Comparison of ENCODE assay signal across 18 cellular contexts in the genomic region with DNA sequence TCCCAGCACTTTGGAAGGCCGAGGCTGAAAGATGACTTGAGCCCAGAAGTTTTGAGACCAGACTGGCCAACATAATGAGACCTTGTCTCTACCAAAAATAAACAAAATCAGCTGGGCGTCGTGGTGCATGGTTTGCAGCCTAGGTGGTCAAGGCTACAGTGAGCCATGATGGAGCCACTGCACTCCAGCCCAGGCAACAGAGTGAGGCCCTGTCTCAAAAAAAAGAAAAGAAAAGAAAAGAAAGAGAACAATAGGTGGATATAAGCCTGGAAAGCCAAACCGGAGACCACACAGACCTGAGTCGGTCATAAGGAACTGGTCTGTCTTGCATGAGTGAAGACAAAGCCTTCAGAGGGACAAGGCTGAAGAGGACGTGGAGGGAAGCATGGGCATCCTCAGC. TPM values are rescaled to one million over a fixed set of nuclear protein-coding genes. Genes with fewer than 3 reads are reported as not detected.
A peak's percentile ranks its signal among the peaks of the same experiment; 100 is the strongest.
DNase-seq lines count a peak whose midpoint lies in the region; ATAC-seq and TF ChIP-seq lines count a peak whose summit lies in the region.
"Had no signal": no experiment of that assay in that cellular context is flagged by ENCODE, and none has a peak within 500 bp of the region (broad histone marks: within the 10 kb centered on the region; RNA-seq: fewer than 3 reads in every experiment).

No MANE protein-coding gene starts in this region.

- WGBS in thyroid gland, 2 donors, result 40 to 55% methylated on average over 6 of the region's 6 CpGs

- H3K27ac ChIP-seq in thyroid gland, result peak overlapping the region in 1 of 3 donors; percentile 21
- H3K27ac ChIP-seq: 22Rv1, HL-60 had no signal

- no peak overlapping the region for H3K4me3 ChIP-seq in thyroid gland (replicated peaks in 1 of 3)

- H3K36me3 ChIP-seq in thyroid gland, result no peaks in the 10 kb centered on the region

- peak; percentile 8 for DNase-seq in left ventricle myocardium superior
- no peak for DNase-seq in Right ventricle myocardium superior
- DNase-seq in T-helper 17 cell, result no peak
- DNase-seq in memory B cell (ENCODE audit: low spot score in 2 of 2), result no peak
- no peak for DNase-seq in type B pancreatic cell (ENCODE audit: extremely low spot score, unreplicated experiment)
- DNase-seq in activated CD8-positive, alpha-beta memory T cell treated with anti-CD3 and anti-CD28 coated beads, Interleukin-2, amount 50 U/mL, for 48 hours, result no peak
- DNase-seq in thyroid gland, result no peak
- DNase-seq: CD4-positive, alpha-beta memory T cell; DMS153; DMS79 treated with DMSO at 0.1 percent for 48 hours; EL; HCEC 1CT; HFFc6 had no signal

- H3K9me3 Mint-ChIP-seq in memory B cell (no peaks in the 10 kb centered on the region), type B pancreatic cell (no peaks in the 10 kb centered on the region)
- H3K9me3 Mint-ChIP-seq: CD4-positive, alpha-beta memory T cell; HFFc6 had no signal

- H3K36me3 Mint-ChIP-seq in T-helper 17 cell (ENCODE audit: low read depth) (no peaks in the 10 kb centered on the region), memory B cell (peaks cover 7% of the 10 kb centered on the region), type B pancreatic cell (no peaks in the 10 kb centered on the region)

- H3K4me1 Mint-ChIP-seq in T-helper 17 cell (peaks cover 31% of the 10 kb centered on the region), memory B cell (peaks cover 43% of the 10 kb centered on the region), type B pancreatic cell (ENCODE audit: unreplicated experiment) (no peaks in the 10 kb centered on the region)

- H3K27ac Mint-ChIP-seq in T-helper 17 cell (peak overlapping the region; percentile 53), memory B cell (peak overlapping the region; percentile 89), type B pancreatic cell (peak overlapping the region; percentile 21)
- H3K27ac Mint-ChIP-seq: HFFc6 had no signal

- H3K4me1 ChIP-seq in thyroid gland, result peaks cover 45 to 71% of the 10 kb centered on the region in 2 donors

- intact Hi-C loops in left ventricle myocardium superior (cut with micrococcal nuclease), result loop anchor here (5.0 kb wide), 1 partner anchor 39 kb away; no protein-coding TSS in a partner anchor
- intact Hi-C loops in Right ventricle myocardium superior (cut with DNase I), result no loop called here
- intact Hi-C loops in thyroid gland (cut with DNase I), result loop anchor here (5.0 kb wide), 1 partner anchor 39 kb away; no protein-coding TSS in a partner anchor

- no peak for TF ChIP-seq CTCF in type B pancreatic cell (conservative IDR thresholded peaks at IDR 0.05)
- TF ChIP-seq CTCF in thyroid gland (IDR thresholded peaks at IDR 0.05), result no peak

- no peak for TF ChIP-seq POLR2A in thyroid gland (IDR thresholded peaks at IDR 0.05)

- H3K27me3 Mint-ChIP-seq in T-helper 17 cell (no peaks in the 10 kb centered on the region), memory B cell (no peaks in the 10 kb centered on the region), type B pancreatic cell (no peaks in the 10 kb centered on the region)
- H3K27me3 Mint-ChIP-seq: CD4-positive, alpha-beta memory T cell had no signal

- H3K27me3 ChIP-seq in thyroid gland, result no peaks in the 10 kb centered on the region

- ATAC-seq in left ventricle myocardium superior (no peak), Right ventricle myocardium superior (ENCODE audit: poor library complexity) (no peak), T-helper 17 cell (no peak), memory B cell (ENCODE audit: low read depth) (no peak), GM21825 (IDR thresholded peaks at IDR 0.05; ENCODE audit: unreplicated experiment) (no peak)

- no peak overlapping the region for H3K4me3 Mint-ChIP-seq in T-helper 17 cell
- peak overlapping the region; percentile 15 for H3K4me3 Mint-ChIP-seq in memory B cell
- no peak overlapping the region for H3K4me3 Mint-ChIP-seq in type B pancreatic cell
- H3K4me3 Mint-ChIP-seq: HFFc6 had no signal

- no peaks in the 10 kb centered on the region for H3K9me3 ChIP-seq in T-helper 17 cell (ENCODE audit: control insufficient read depth, low read length, poor library complexity, severe bottlenecking)
- no peaks in the 10 kb centered on the region for H3K9me3 ChIP-seq in thyroid gland

RNA-seq across cellular contexts. Expression of a gene that starts 14.4 kb away (rescaled TPM):
- total RNA-seq in left ventricle myocardium superior (66.6 TPM), Right ventricle myocardium superior (59.9 TPM), T-helper 17 cell (10 to 100 TPM; 76.4 to 87.5 TPM), type B pancreatic cell (ENCODE audit: low replicate concordance) (73.5 and 94.4 TPM in 2 replicates), thyroid gland (100 to 1,000 TPM; 110 to 238 (median 142) TPM)

RNA-seq across cellular contexts. Expression of a gene that starts 16.8 kb away (rescaled TPM):
- not detected for total RNA-seq in left ventricle myocardium superior
- total RNA-seq in Right ventricle myocardium superior, result not detected
- total RNA-seq in T-helper 17 cell, result not detected
- total RNA-seq in type B pancreatic cell (ENCODE audit: low replicate concordance), result not detected in 2 replicates
- not detected for total RNA-seq in thyroid gland
- total RNA-seq: A673; CD4-positive, alpha-beta memory T cell; H4; HFFc6 had no signal

RNA-seq across cellular contexts. Expression of a gene that starts 35.7 kb away (rescaled TPM):
- total RNA-seq in left ventricle myocardium superior (0.89 TPM), Right ventricle myocardium superior (0.89 TPM), T-helper 17 cell (not detected), type B pancreatic cell (ENCODE audit: low replicate concordance) (5.4 and 8.5 TPM in 2 replicates), thyroid gland (10 to 100 TPM in 2 of 4 donors, 1 to 10 TPM in 2; 4.6 to 11.9 (median 9.0) TPM)
- total RNA-seq: CD4-positive, alpha-beta memory T cell; HFFc6 had no signal

RNA-seq across cellular contexts. Expression of a gene that starts 50.3 kb away (rescaled TPM):
- total RNA-seq in left ventricle myocardium superior, result 3.5 TPM
- 3.4 TPM for total RNA-seq in Right ventricle myocardium superior
- total RNA-seq in T-helper 17 cell, result under 1 TPM in 1 of 2 donors, not detected in 1; 0.35 TPM
- total RNA-seq in type B pancreatic cell (ENCODE audit: low replicate concordance), result 10.1 and 11.3 TPM in 2 replicates
- total RNA-seq in thyroid gland, result 10 to 100 TPM; 33.3 to 63.8 (median 50.9) TPM
- total RNA-seq: CD4-positive, alpha-beta memory T cell had no signal

Comparison
In these comparisons a context has a peak if more than half of its experiments do, and no peak if none do; other contexts are left out.
1. H3K27ac Mint-ChIP-seq: peak in every context shown above with its lines; median percentile 89 in memory B cell; 53 in T-helper 17 cell; 21 in type B pancreatic cell.